In the genomic region with DNA sequence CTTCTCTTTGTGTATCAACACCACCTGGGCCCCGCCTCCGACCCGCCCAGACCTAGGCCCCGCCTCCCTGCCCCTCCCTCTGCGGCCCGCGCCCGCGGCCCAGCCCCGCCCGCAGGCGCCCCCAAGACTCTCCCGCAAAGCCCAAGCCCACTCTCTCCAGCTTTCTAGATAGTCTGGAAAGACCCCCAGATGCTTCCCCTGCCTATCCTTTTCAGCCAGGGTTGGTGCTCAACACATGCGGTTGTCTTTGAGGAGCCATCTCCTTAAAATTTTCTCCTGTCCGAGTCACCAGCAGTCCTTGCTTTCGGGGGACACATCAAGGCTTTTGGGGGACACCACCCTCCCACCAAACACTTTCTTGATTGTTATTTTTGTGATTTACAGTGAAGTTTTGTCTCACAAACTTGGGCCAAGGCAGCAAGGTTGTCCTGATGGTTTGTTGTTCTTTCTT, we compare ENCODE assay signal across 8 cellular contexts. TPM values are rescaled to one million over a fixed set of nuclear protein-coding genes. Genes with fewer than 3 reads are reported as not detected.
DNase-seq lines count a peak whose midpoint lies in the region; ATAC-seq lines count a peak whose summit lies in the region.

No MANE protein-coding gene starts in this region.

- H3K4me3 Mint-ChIP-seq in T-helper 2 cell treated with Interferon-gamma antibody and Interleukin-4, amounts not matched to agents 5 μg/mL and 100 μg/mL, for 36 hours = peak overlapping the region; percentile 97
- H3K4me3 Mint-ChIP-seq in activated T-helper 17 cell treated with anti-CD3 and anti-CD28 coated beads, Interleukin-2, amount 50 U/mL, for 72 hours = peak overlapping the region; percentile 95
- peak overlapping the region; percentile 97 to 98 for H3K4me3 Mint-ChIP-seq in stimulated activated naive CD8-positive, alpha-beta T cell treated with anti-CD3 and anti-CD28 coated beads, Interleukin-15, amount 100 ng/mL, for 72 hours

- no peaks in the 10 kb centered on the region for H3K9me3 Mint-ChIP-seq in T-helper 2 cell treated with Interferon-gamma antibody and Interleukin-4, amounts not matched to agents 5 μg/mL and 100 μg/mL, for 36 hours
- no peaks in the 10 kb centered on the region for H3K9me3 Mint-ChIP-seq in activated T-helper 17 cell treated with anti-CD3 and anti-CD28 coated beads, Interleukin-2, amount 50 U/mL, for 72 hours
- H3K9me3 Mint-ChIP-seq in stimulated activated naive CD8-positive, alpha-beta T cell treated with anti-CD3 and anti-CD28 coated beads, Interleukin-15, amount 100 ng/mL, for 72 hours = peaks cover 0 to 7% of the 10 kb centered on the region in 2 donors

- H3K27ac Mint-ChIP-seq in T-helper 2 cell treated with Interferon-gamma antibody and Interleukin-4, amounts not matched to agents 5 μg/mL and 100 μg/mL, for 36 hours = peak overlapping the region; percentile 99
- peak overlapping the region; percentile 99 for H3K27ac Mint-ChIP-seq in activated T-helper 17 cell treated with anti-CD3 and anti-CD28 coated beads, Interleukin-2, amount 50 U/mL, for 72 hours
- peak overlapping the region; percentile 100 for H3K27ac Mint-ChIP-seq in stimulated activated naive CD8-positive, alpha-beta T cell treated with anti-CD3 and anti-CD28 coated beads, Interleukin-15, amount 100 ng/mL, for 72 hours

- peaks cover 43% of the 10 kb centered on the region for H3K36me3 Mint-ChIP-seq in T-helper 2 cell treated with Interferon-gamma antibody and Interleukin-4, amounts not matched to agents 5 μg/mL and 100 μg/mL, for 36 hours (ENCODE audit: low read depth)
- H3K36me3 Mint-ChIP-seq in activated T-helper 17 cell treated with anti-CD3 and anti-CD28 coated beads, Interleukin-2, amount 50 U/mL, for 72 hours (ENCODE audit: low read depth) = peaks cover 53% of the 10 kb centered on the region

- H3K27me3 Mint-ChIP-seq in T-helper 2 cell treated with Interferon-gamma antibody and Interleukin-4, amounts not matched to agents 5 μg/mL and 100 μg/mL, for 36 hours (ENCODE audit: low read depth) = peaks cover 7% of the 10 kb centered on the region
- H3K27me3 Mint-ChIP-seq in activated T-helper 17 cell treated with anti-CD3 and anti-CD28 coated beads, Interleukin-2, amount 50 U/mL, for 72 hours = no peaks in the 10 kb centered on the region
- no peaks in the 10 kb centered on the region for H3K27me3 Mint-ChIP-seq in stimulated activated naive CD8-positive, alpha-beta T cell treated with anti-CD3 and anti-CD28 coated beads, Interleukin-15, amount 100 ng/mL, for 72 hours

- H3K9me3 ChIP-seq in iPS-18c (ENCODE audit: control insufficient read depth, insufficient read depth, low read length) = no peaks in the 10 kb centered on the region

- H3K4me1 Mint-ChIP-seq in T-helper 2 cell treated with Interferon-gamma antibody and Interleukin-4, amounts not matched to agents 5 μg/mL and 100 μg/mL, for 36 hours (ENCODE audit: low read depth) = peaks cover 50% of the 10 kb centered on the region
- H3K4me1 Mint-ChIP-seq in activated T-helper 17 cell treated with anti-CD3 and anti-CD28 coated beads, Interleukin-2, amount 50 U/mL, for 72 hours = peaks cover 41% of the 10 kb centered on the region
- peaks cover 70% of the 10 kb centered on the region for H3K4me1 Mint-ChIP-seq in stimulated activated naive CD8-positive, alpha-beta T cell treated with anti-CD3 and anti-CD28 coated beads, Interleukin-15, amount 100 ng/mL, for 72 hours

- H3K4me3 ChIP-seq in iPS-18c (ENCODE audit: insufficient read depth, low read depth, low read length) = peak overlapping the region; percentile 93

- no peak for DNase-seq in T-helper 2 cell treated with Interferon-gamma antibody and Interleukin-4, amounts not matched to agents 5 μg/mL and 100 μg/mL, for 36 hours (ENCODE audit: low spot score)
- DNase-seq in T-helper 2 cell = no peak
- DNase-seq in stimulated activated naive CD8-positive, alpha-beta T cell treated with anti-CD3 and anti-CD28 coated beads, Interleukin-15, amount 100 ng/mL, for 72 hours = no peak
- DNase-seq in SHP77 treated with DMSO at 0.1 percent for 48 hours (lab: John Stamatoyannopoulos, UW) = no peak
- DNase-seq in NOMO-1 treated with dmso at 0.1 percent for 144 hours (lab: John Stamatoyannopoulos, UW; ENCODE audit: unreplicated experiment) = no peak
- DNase-seq in stimulated activated CD4-positive, alpha-beta T cell treated with anti-CD3 and anti-CD28 coated beads, Interleukin-4, amount 100 ng/mL, for 24 hours = no peak

- no peak for ATAC-seq in activated T-helper 17 cell treated with anti-CD3 and anti-CD28 coated beads, Interleukin-2, amount 50 U/mL, for 72 hours (replicated peaks)
- no peak for ATAC-seq in stimulated activated naive CD8-positive, alpha-beta T cell treated with anti-CD3 and anti-CD28 coated beads, Interleukin-15, amount 100 ng/mL, for 72 hours

RNA-seq across cellular contexts. Expression of gene SLC38A2, which starts 0.3 kb away (rescaled TPM):
- 100 to 1,000 TPM; 203 to 206 TPM for total RNA-seq in activated T-helper 17 cell treated with anti-CD3 and anti-CD28 coated beads, Interleukin-2, amount 50 U/mL, for 72 hours
